ENCODE assay signal across 8 cellular contexts in genomic region chr6:28124350-28124970, GRCh38. TPM values are rescaled to one million over a fixed set of nuclear protein-coding genes. Genes with fewer than 3 reads are reported as not detected.
A peak's percentile ranks its signal among the peaks of the same experiment; 100 is the strongest.
DNase-seq lines count a peak whose midpoint lies in the region; ATAC-seq and TF ChIP-seq lines count a peak whose summit lies in the region.

ZSCAN16 (plus strand) TSS chr6:28124609; CDS start chr6:28125444, 835 bp downstream.

- no peaks in the 10 kb centered on the region for H3K27me3 ChIP-seq in GM23338 (ENCODE audit: insufficient read depth)

- H3K27me3 Mint-ChIP-seq in GM23338 (ENCODE audit: insufficient read depth, low read depth, poor library complexity) = no peaks in the 10 kb centered on the region
- H3K27me3 Mint-ChIP-seq in nephron progenitor cell (ENCODE audit: low read depth, poor library complexity) = no peaks in the 10 kb centered on the region

- ATAC-seq in GM23338 = peak; percentile 100

- POLR2A ChIA-PET in RWPE1 (lab: Yijun Ruan, JAX; ENCODE audit: low non-redundant PET) = interaction anchor here (0.5 to 1.5 kb wide), 4 partner anchors 17 to 128 kb away, joined by 3 to 5 read pairs (median 4); partner anchors contain the start of gene ZKSCAN8

- H3K27ac Mint-ChIP-seq in GM23338 (peak within 1 kb of the TSS; percentile 92), nephron progenitor cell (peak within 1 kb of the TSS; percentile 73)

- peaks cover 3% of the 10 kb centered on the region; the same call in 1 of the 2 replicates for H4K20me1 ChIP-seq in GM23338 (replicated peaks; ENCODE audit: insufficient read depth)

- CTCF ChIA-PET in RWPE1 (lab: Yijun Ruan, JAX) = interaction anchor here (0.6 kb wide), 1 partner anchor 155 kb away, joined by 5 read pairs; no protein-coding TSS in a partner anchor

- H3K4me2 ChIP-seq in GM23338 = peak within 1 kb of the TSS; percentile 75

- H2AFZ ChIP-seq in GM23338 = peak within 1 kb of the TSS; percentile 93

- H3K9me2 ChIP-seq in GM23338 (ENCODE audit: insufficient read depth) = no peaks in the 10 kb centered on the region

- H3K4me1 ChIP-seq in GM23338 (ENCODE audit: insufficient read depth) = peaks cover 9% of the 10 kb centered on the region; the same call in 1 of the 2 replicates

- no peaks in the 10 kb centered on the region for H3F3A ChIP-seq in GM23338 (replicated peaks; ENCODE audit: low read depth)

- H3K79me2 ChIP-seq in GM23338 (replicated peaks; ENCODE audit: insufficient read depth) = peaks cover 17% of the 10 kb centered on the region

- DNase-seq in Daoy (ENCODE audit: low read depth) = peak; percentile 82
- peak; percentile 97 for DNase-seq in GM23338 (ENCODE audit: low spot score)
- DNase-seq in LoVo (ENCODE audit: low spot score) = peak; percentile 87
- DNase-seq in RWPE1 (ENCODE audit: low spot score) = peak; percentile 83
- peak; percentile 24 to 62 (median 39) for DNase-seq in activated naive CD4-positive, alpha-beta T cell (lab: John Stamatoyannopoulos, UW)
- peak; percentile 65 to 91 for DNase-seq in foreskin fibroblast
- DNase-seq in nephron progenitor cell = peak; percentile 83
- DNase-seq in stromal cell of bone marrow (ENCODE audit: low read depth) = peak; percentile 72

- H3K4me3 Mint-ChIP-seq in GM23338 (peak within 1 kb of the TSS; percentile 98), nephron progenitor cell (peak within 1 kb of the TSS; percentile 95)

- H3K36me3 Mint-ChIP-seq in GM23338 (ENCODE audit: low read depth) = peaks cover 19% of the 10 kb centered on the region
- H3K36me3 Mint-ChIP-seq in nephron progenitor cell (ENCODE audit: low read depth) = peaks cover 44% of the 10 kb centered on the region

- no peak within 1 kb of the TSS for H3K27ac ChIP-seq in GM23338 (ENCODE audit: low read depth)
- peak within 1 kb of the TSS; percentile 62 for H3K27ac ChIP-seq in RWPE1

- H3K4me3 ChIP-seq in GM23338 = peak within 1 kb of the TSS; percentile 75
- H3K4me3 ChIP-seq in foreskin fibroblast (ENCODE audit: low read depth in 1 of 2, low read length in 2 of 2) = peak within 1 kb of the TSS; percentile 61 to 73

- H3K4me1 Mint-ChIP-seq in GM23338 (peaks cover 7% of the 10 kb centered on the region; the same call in 2 of the 3 replicates), nephron progenitor cell (peaks cover 24% of the 10 kb centered on the region)

- peaks cover 16% of the 10 kb centered on the region; the same call in 1 of the 2 replicates for H3K36me3 ChIP-seq in GM23338 (ENCODE audit: insufficient read depth)

- H3K9me3 Mint-ChIP-seq in GM23338 = no peaks in the 10 kb centered on the region
- no peaks in the 10 kb centered on the region for H3K9me3 Mint-ChIP-seq in nephron progenitor cell

- TF ChIP-seq CTCF in GM23338 (conservative IDR thresholded peaks at IDR 0.05; ENCODE audit: low read depth in 2 of 2) (no peak), RWPE1 (conservative IDR thresholded peaks at IDR 0.05; ENCODE audit: low read depth) (no peak), foreskin fibroblast (IDR thresholded peaks at IDR 0.05; ENCODE audit: low read depth, low read length) (no peak), nephron progenitor cell (IDR thresholded peaks at IDR 0.05) (no peak)

TF ChIP-seq in GM23338, 12 proteins besides CTCF, POLR2A, EP300 and RAD21:
- TF ChIP-seq ZNF114 (CRISPR knock-in tag; IDR thresholded peaks at IDR 0.05) (no peak), STAT1 (IDR thresholded peaks at IDR 0.05; ENCODE audit: unreplicated experiment) (no peak), CREB1 (CRISPR knock-in tag; IDR thresholded peaks at IDR 0.05; ENCODE audit: low read depth) (no peak), POLR2AphosphoS5 (IDR thresholded peaks at IDR 0.05; ENCODE audit: low read depth) (peak; percentile 90), ZNF462 (CRISPR knock-in tag; IDR thresholded peaks at IDR 0.05) (no peak), NANOG (IDR thresholded peaks at IDR 0.05; ENCODE audit: borderline replicate concordance) (no peak), ZNF331 (CRISPR knock-in tag; IDR thresholded peaks at IDR 0.05; ENCODE audit: low read depth) (no peak), ETS1 (IDR thresholded peaks at IDR 0.05) (peak; percentile 67)

RNA-seq across cellular contexts. Expression of gene ZSCAN16, which starts in this region (rescaled TPM):
- total RNA-seq in Daoy (2014; rRNA removed; shearing (Covaris generic)) = 3.5 and 4.8 TPM in 2 replicates
- 4.7 and 10.3 TPM in 2 replicates for total RNA-seq in GM23338 (2014; rRNA removed; shearing (Covaris generic))
- 9.2 and 12.9 TPM in 2 replicates for polyA plus RNA-seq in GM23338 (2016; fragmentation: Nextera tagmentation; extraction: Ambion mirVana)

Comparison
In these comparisons a context has a peak if more than half of its experiments do, and no peak if none do; other contexts are left out.
1. DNase-seq: peak in every context shown above with its lines; median percentile 97 in GM23338; 87 in LoVo; 83 in RWPE1; 83 in nephron progenitor cell; 82 in Daoy; 78 in foreskin fibroblast; 72 in stromal cell of bone marrow; 39 in activated naive CD4-positive, alpha-beta T cell.